In genomic region chr13:78201411-78201810, GRCh38 we compare ENCODE assay signal across 13 cellular contexts.
DNase-seq lines count a peak whose midpoint lies in the region; ATAC-seq, FAIRE-seq and TF ChIP-seq lines count a peak whose summit lies in the region.
"Had no signal": no experiment of that assay in that cellular context is flagged by ENCODE, and none has a peak within 500 bp of the region (broad histone marks: within the 10 kb centered on the region; RNA-seq: fewer than 3 reads in every experiment).

No MANE protein-coding gene starts in this region.

- TF ChIP-seq CTCF in neural progenitor cell (IDR thresholded peaks at IDR 0.05): no peak

- no peaks in the 10 kb centered on the region for H3K36me3 ChIP-seq in neural progenitor cell

- no peak for FAIRE-seq in GM12891 (lab: Jason Lieb, UNC)

- no peak overlapping the region for H3K9ac ChIP-seq in neural progenitor cell

- peaks cover 60% of the 10 kb centered on the region for H3K4me1 Mint-ChIP-seq in neural progenitor cell

- no peak overlapping the region for H3K27ac ChIP-seq in neural progenitor cell
- H3K27ac ChIP-seq: C4-2B had no signal

- no peak overlapping the region for H3K4me3 ChIP-seq in neural progenitor cell

- no peaks in the 10 kb centered on the region for H3F3A ChIP-seq in neural progenitor cell (ENCODE audit: low read depth)

- H3K27ac Mint-ChIP-seq in neural progenitor cell: peak overlapping the region; percentile 77
- H3K27ac Mint-ChIP-seq: HFFc6 had no signal

- no peak overlapping the region for H3K4me3 Mint-ChIP-seq in neural progenitor cell
- H3K4me3 Mint-ChIP-seq: HFFc6 had no signal

- no peak for DNase-seq in neural progenitor cell (ENCODE audit: low spot score)
- no peak for DNase-seq in GM12891 (ENCODE audit: insufficient read length, low spot score)
- DNase-seq in OCI-M1 (lab: John Stamatoyannopoulos, UW): no peak
- DNase-seq: activated naive CD4-positive, alpha-beta T cell treated with Interleukin-2 at 50 U/mL for 16 hours; HFFc6; NCI-H2171 treated with DMSO at 0.1 percent for 48 hours; stimulated activated naive CD4-positive, alpha-beta T cell had no signal

- no peaks in the 10 kb centered on the region for H3K36me3 Mint-ChIP-seq in neural progenitor cell
- H3K36me3 Mint-ChIP-seq: brain had no signal

- no peaks in the 10 kb centered on the region for H3K79me2 ChIP-seq in neural progenitor cell (ENCODE audit: low read depth)

- H3K9me3 ChIP-seq in neural progenitor cell (ENCODE audit: low read depth): no peaks in the 10 kb centered on the region

- H3K27me3 Mint-ChIP-seq in neural progenitor cell (ENCODE audit: insufficient read depth, low read depth): peaks cover 3% of the 10 kb centered on the region

- H3K4me2 ChIP-seq in neural progenitor cell: no peak overlapping the region

- peaks cover 5% of the 10 kb centered on the region for H3K4me1 ChIP-seq in neural progenitor cell

- H4K20me1 ChIP-seq in neural progenitor cell (ENCODE audit: low read depth): no peaks in the 10 kb centered on the region

- ATAC-seq in GM18520 (IDR thresholded peaks at IDR 0.05; ENCODE audit: unreplicated experiment): peak; percentile 73
- peak; percentile 54 for ATAC-seq in GM21447 (IDR thresholded peaks at IDR 0.05; ENCODE audit: unreplicated experiment)
- peak; percentile 81 for ATAC-seq in HG03060 (IDR thresholded peaks at IDR 0.05; ENCODE audit: low read depth, unreplicated experiment)
- no peak for ATAC-seq in HG03521 (IDR thresholded peaks at IDR 0.05; ENCODE audit: unreplicated experiment)

- no peak for TF ChIP-seq POLR2A in GM12891 (IDR thresholded peaks at IDR 0.05; ENCODE audit: low read depth, low read length)

- H2AFZ ChIP-seq in neural progenitor cell (replicated peaks): no peak overlapping the region

- H3K9me3 Mint-ChIP-seq in neural progenitor cell: peaks cover 3% of the 10 kb centered on the region
- H3K9me3 Mint-ChIP-seq: brain, HFFc6 had no signal

- no peaks in the 10 kb centered on the region for H3K27me3 ChIP-seq in neural progenitor cell

TF ChIP-seq in GM12891, 5 proteins besides CTCF, POLR2A, EP300 and RAD21:
- TF ChIP-seq POLR2AphosphoS5 (IDR thresholded peaks at IDR 0.05; ENCODE audit: low read depth, low read length) (no peak), SPI1 (IDR thresholded peaks at IDR 0.05; ENCODE audit: low read depth, low read length) (no peak), POU2F2 (IDR thresholded peaks at IDR 0.05; ENCODE audit: low read depth, low read length) (no peak), PAX5 (IDR thresholded peaks at IDR 0.05; ENCODE audit: insufficient read depth, low read length, severe bottlenecking) (no peak), TAF1 (IDR thresholded peaks at IDR 0.05; ENCODE audit: low read depth, low read length) (no peak)
